ENCODE assay signal across 8 cellular contexts in genomic region chr5:892390-893136, GRCh38. TPM values are rescaled to one million over a fixed set of nuclear protein-coding genes. Genes with fewer than 3 reads are reported as not detected.
DNase-seq lines count a peak whose midpoint lies in the region; ATAC-seq and TF ChIP-seq lines count a peak whose summit lies in the region.

Gene BRD9, minus strand, starts transcription at chr5:892801. Its CDS starts 144 bp downstream, at chr5:892657.
A gene with protein sequence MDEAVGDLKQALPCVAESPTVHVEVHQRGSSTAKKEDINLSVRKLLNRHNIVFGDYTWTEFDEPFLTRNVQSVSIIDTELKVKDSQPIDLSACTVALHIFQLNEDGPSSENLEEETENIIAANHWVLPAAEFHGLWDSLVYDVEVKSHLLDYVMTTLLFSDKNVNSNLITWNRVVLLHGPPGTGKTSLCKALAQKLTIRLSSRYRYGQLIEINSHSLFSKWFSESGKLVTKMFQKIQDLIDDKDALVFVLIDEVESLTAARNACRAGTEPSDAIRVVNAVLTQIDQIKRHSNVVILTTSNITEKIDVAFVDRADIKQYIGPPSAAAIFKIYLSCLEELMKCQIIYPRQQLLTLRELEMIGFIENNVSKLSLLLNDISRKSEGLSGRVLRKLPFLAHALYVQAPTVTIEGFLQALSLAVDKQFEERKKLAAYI (plus strand): TSS chr5:892884. CDS start chr5:892999, 115 bp downstream.

- H3K4me1 ChIP-seq in OCI-LY3 (ENCODE audit: low read length) (peaks cover 13% of the 10 kb centered on the region), muscle layer of duodenum (ENCODE audit: control insufficient read depth in 1 of 2, insufficient read depth in 2 of 2, low read length in 2 of 2) (peaks cover 9 to 20% of the 10 kb centered on the region in 2 donors)

- H3K27me3 Mint-ChIP-seq in Calu3 (ENCODE audit: unreplicated experiment): no peaks in the 10 kb centered on the region

- H3K4me1 Mint-ChIP-seq in Calu3 (ENCODE audit: low read depth, unreplicated experiment): peaks cover 16% of the 10 kb centered on the region

- H3K4me3 Mint-ChIP-seq in Calu3 (ENCODE audit: low read depth, unreplicated experiment): peak within 1 kb of the TSS; percentile 71

- H2AFZ ChIP-seq in OCI-LY3 (ENCODE audit: low read depth, low read length): peak within 1 kb of the TSS; percentile 31; the same call in 1 of the 2 replicates

- H3K4me3 ChIP-seq in OCI-LY3 (ENCODE audit: low read length): peak within 1 kb of the TSS; percentile 99
- H3K4me3 ChIP-seq in muscle layer of duodenum (ENCODE audit: low read depth in 1 of 2, low read length in 2 of 2): peak within 1 kb of the TSS; percentile 86 to 87

- H3K36me3 Mint-ChIP-seq in Calu3 (ENCODE audit: insufficient read depth, unreplicated experiment): peaks cover 28% of the 10 kb centered on the region

- H3K27me3 ChIP-seq in OCI-LY3 (ENCODE audit: low read depth, low read length): no peaks in the 10 kb centered on the region
- H3K27me3 ChIP-seq in muscle layer of duodenum (ENCODE audit: low read depth, low read length): no peaks in the 10 kb centered on the region

- H3K27ac ChIP-seq in OCI-LY3 (ENCODE audit: low read length) (peak within 1 kb of the TSS; percentile 48), muscle layer of duodenum (ENCODE audit: low read length) (peak within 1 kb of the TSS; percentile 79)

- DNase-seq in Calu3: peak; percentile 89
- peak; percentile 93 for DNase-seq in HPDE6-E6E7 (ENCODE audit: extremely low spot score)
- DNase-seq in activated T-cell treated with anti-CD3 and anti-CD28 coated beads, Interleukin-2, amount 50 U/mL, for 1 hour: peak; percentile 86
- peak; percentile 50 to 81 for DNase-seq in stimulated activated CD8-positive, alpha-beta memory T cell treated with anti-CD3 and anti-CD28 coated beads, Interleukin-7, amount 100 ng/mL, for 4 hours (ENCODE audit: low read depth in 2 of 2)

- intact Hi-C loops in Calu3 (cut with micrococcal nuclease; ENCODE audit: unreplicated experiment): no loop called here

- peak within 1 kb of the TSS; percentile 93 for H3K9ac ChIP-seq in OCI-LY3 (ENCODE audit: low read length)

- H3K9me3 ChIP-seq in OCI-LY3 (ENCODE audit: insufficient read depth, low read length) (no peaks in the 10 kb centered on the region), muscle layer of duodenum (ENCODE audit: control insufficient read depth in 1 of 2, low read length in 2 of 2) (no peaks in the 10 kb centered on the region)

- peak; percentile 92 for ATAC-seq in GM19467 (IDR thresholded peaks at IDR 0.05; ENCODE audit: unreplicated experiment)
- ATAC-seq in esophagus mucosa: peak; percentile 95

- H3K79me2 ChIP-seq in OCI-LY3 (ENCODE audit: low read length): peaks cover 84% of the 10 kb centered on the region

- H4K20me1 ChIP-seq in OCI-LY3 (ENCODE audit: insufficient read depth, low read length): no peaks in the 10 kb centered on the region

- TF ChIP-seq CTCF in Calu3 (IDR thresholded peaks at IDR 0.05; ENCODE audit: unreplicated experiment): no peak
- TF ChIP-seq CTCF in OCI-LY3 (IDR thresholded peaks at IDR 0.05; ENCODE audit: low read depth, low read length): no peak

- H3K4me2 ChIP-seq in OCI-LY3 (ENCODE audit: low read length): peak within 1 kb of the TSS; percentile 96

- no peaks in the 10 kb centered on the region for H3K9me3 Mint-ChIP-seq in Calu3 (ENCODE audit: low read depth, unreplicated experiment)

- H3K36me3 ChIP-seq in OCI-LY3 (replicated peaks; ENCODE audit: low read depth, low read length) (peaks cover 47% of the 10 kb centered on the region), muscle layer of duodenum (ENCODE audit: control insufficient read depth in 1 of 2, insufficient read depth in 2 of 2, low read length in 2 of 2) (peaks cover 26 to 39% of the 10 kb centered on the region in 2 donors)

- peak within 1 kb of the TSS; percentile 44 for H3K27ac Mint-ChIP-seq in Calu3 (ENCODE audit: unreplicated experiment)

- no TSS peak for BruUV-seq in Calu3 (replicated peaks; lab: Mats Ljungman, UMichigan)

- CTCF ChIA-PET in Calu3 (lab: Charles Lee): interaction anchor here (0.6 kb wide), 1 partner anchor 57 kb away, joined by 3 read pairs; no protein-coding TSS in a partner anchor

RNA-seq across cellular contexts. Expression of gene BRD9, which starts in this region (rescaled TPM):
- total RNA-seq in Calu3 (2022) (62.8 and 64.1 TPM in 2 replicates), esophagus mucosa (21.2 TPM)

RNA-seq across cellular contexts. Expression of the second gene that starts in this region (rescaled TPM):
- total RNA-seq in Calu3 (2022) (25.8 and 29.9 TPM in 2 replicates), esophagus mucosa (12.5 TPM)

Comparison
In these comparisons a context has a peak if more than half of its experiments do, and no peak if none do; other contexts are left out.
1. Peak in every context shown above with its lines: DNase-seq, ATAC-seq, H3K4me3 ChIP-seq and H3K27ac ChIP-seq.